ENCODE assay signal across 13 cellular contexts in genomic region chr12:53483225-53483978, GRCh38. TPM values are rescaled to one million over a fixed set of nuclear protein-coding genes. Genes with fewer than 3 reads are reported as not detected.
A peak's percentile ranks its signal among the peaks of the same experiment; 100 is the strongest.
DNase-seq lines count a peak whose midpoint lies in the region; ATAC-seq and TF ChIP-seq lines count a peak whose summit lies in the region.
"Had no signal": no experiment of that assay in that cellular context is flagged by ENCODE, and none has a peak within 500 bp of the region (broad histone marks: within the 10 kb centered on the region; RNA-seq: fewer than 3 reads in every experiment).

No MANE protein-coding gene starts in this region.

- DNase-seq in NCI-H2171 treated with DMSO at 0.1 percent for 48 hours (lab: John Stamatoyannopoulos, UW) (peak; percentile 18), NCI-H2171 (lab: John Stamatoyannopoulos, UW) (no peak), NCI-H2227 (lab: John Stamatoyannopoulos, UW; ENCODE audit: unreplicated experiment) (no peak), middle frontal gyrus (ENCODE audit: extremely low spot score, low spot score) (no peak)
- DNase-seq: ACHN; activated naive CD8-positive, alpha-beta T cell treated with anti-CD3 and anti-CD28 coated beads, Interleukin-2, amount 10 ng/mL, durations not matched to agents 7 days and 5 days; NCI-H1694 treated with DMSO at 0.1 percent for 48 hours; stimulated activated CD4-positive, alpha-beta T cell treated with anti-CD3 and anti-CD28 coated beads, Interleukin-2, amount 100 ng/mL, for 48 hours; T-helper 1 cell had no signal

- no peaks in the 10 kb centered on the region for H3K27me3 ChIP-seq in OCI-LY1 (ENCODE audit: insufficient read depth, low read length)
- H3K27me3 ChIP-seq in esophagus (ENCODE audit: control insufficient read depth in 1 of 2, insufficient read depth in 2 of 2, low read length in 2 of 2), result no peaks in the 10 kb centered on the region
- H3K27me3 ChIP-seq in neutrophil, result no peaks in the 10 kb centered on the region

- H3K4me1 ChIP-seq in OCI-LY1 (ENCODE audit: insufficient read depth, low read length, severe bottlenecking) (no peaks in the 10 kb centered on the region), esophagus (ENCODE audit: control insufficient read depth in 2 of 2, insufficient read depth in 2 of 2, low read length in 1 of 2) (peaks cover 7 to 14% of the 10 kb centered on the region in 2 donors), neutrophil (ENCODE audit: control insufficient read depth in 1 of 2, insufficient read depth in 1 of 2, low read depth in 1 of 2, low read length in 1 of 2) (no peaks in the 10 kb centered on the region)

- TF ChIP-seq CTCF in OCI-LY1 (IDR thresholded peaks at IDR 0.05; ENCODE audit: low read length) (no peak), neutrophil (IDR thresholded peaks at IDR 0.05) (no peak)

- peaks cover 78% of the 10 kb centered on the region for H3K36me3 ChIP-seq in OCI-LY1 (ENCODE audit: insufficient read depth, low read length)
- H3K36me3 ChIP-seq in esophagus (ENCODE audit: control insufficient read depth in 2 of 2, insufficient read depth in 2 of 2, low read length in 1 of 2), result peaks cover 8 to 23% of the 10 kb centered on the region in 2 donors
- H3K36me3 ChIP-seq in neutrophil, result peaks cover 90% of the 10 kb centered on the region

- no peak for ATAC-seq in HG02610 (IDR thresholded peaks at IDR 0.05; ENCODE audit: unreplicated experiment)

- no peaks in the 10 kb centered on the region for H3K9me2 ChIP-seq in OCI-LY1 (ENCODE audit: low read depth, low read length)

- H3K79me2 ChIP-seq in OCI-LY1 (ENCODE audit: insufficient read depth, low read length), result no peaks in the 10 kb centered on the region

- no peak overlapping the region for H2AFZ ChIP-seq in OCI-LY1 (ENCODE audit: low read length)

- H3F3A ChIP-seq in OCI-LY1 (ENCODE audit: insufficient read depth, low read length), result peaks cover 7% of the 10 kb centered on the region; the same call in 1 of the 2 replicates

- no peak overlapping the region for H3K9ac ChIP-seq in OCI-LY1 (ENCODE audit: low read length)

- H3K4me3 ChIP-seq in OCI-LY1 (ENCODE audit: low read depth, low read length, poor library complexity, severe bottlenecking), result no peak overlapping the region
- H3K4me3 ChIP-seq in esophagus (ENCODE audit: low read depth in 1 of 2, low read length in 2 of 2), result no peak overlapping the region
- H3K4me3 ChIP-seq in neutrophil (ENCODE audit: low read depth in 1 of 2, low read length in 1 of 2), result no peak overlapping the region

- WGBS in esophagus, 2 donors, result 54 to 58% methylated on average over 9 of the region's 9 CpGs

- H3K27ac ChIP-seq in OCI-LY1 (ENCODE audit: low read depth, low read length, poor library complexity, severe bottlenecking) (peak overlapping the region; percentile 25), esophagus (ENCODE audit: low read depth in 2 of 2, low read length in 1 of 2) (peak overlapping the region; percentile 27 to 54), neutrophil (peak overlapping the region; percentile 8)

- H4K20me1 ChIP-seq in OCI-LY1 (ENCODE audit: insufficient read depth, low read length), result no peaks in the 10 kb centered on the region

- H3K9me3 ChIP-seq in OCI-LY1 (ENCODE audit: low read length), result no peaks in the 10 kb centered on the region
- H3K9me3 ChIP-seq in esophagus (ENCODE audit: control insufficient read depth in 2 of 2, insufficient read depth in 1 of 2, low read depth in 1 of 2, low read length in 1 of 2), result no peaks in the 10 kb centered on the region
- H3K9me3 ChIP-seq in neutrophil, result no peaks in the 10 kb centered on the region

- H3K4me2 ChIP-seq in OCI-LY1 (ENCODE audit: low read length), result no peak overlapping the region

RNA-seq across cellular contexts. Expression of gene MAP3K12, which starts 15.9 kb away (rescaled TPM):
- polyA plus RNA-seq in esophagus, result 1 to 10 TPM; 6.2 to 8.5 TPM

RNA-seq across cellular contexts. Expression of gene TARBP2, which starts 17.7 kb away (rescaled TPM):
- polyA plus RNA-seq in esophagus, result 10 to 100 TPM; 20.1 to 24.8 TPM

RNA-seq across cellular contexts. Expression of gene NPFF, which starts 23.9 kb away (rescaled TPM):
- polyA plus RNA-seq in esophagus, result under 1 TPM in 1 of 2 donors, not detected in 1; 0.12 TPM

RNA-seq across cellular contexts. Expression of gene PCBP2, which starts 31.5 kb away (rescaled TPM):
- 100 to 1,000 TPM; 330 to 344 TPM for polyA plus RNA-seq in esophagus

RNA-seq across cellular contexts. Expression of gene PRR13, which starts 41.9 kb away (rescaled TPM):
- 100 to 1,000 TPM in 1 of 2 donors, 10 to 100 TPM in 1; 73.8 to 119 TPM for polyA plus RNA-seq in esophagus
